8 cellular contexts compared by ENCODE assay signal in the genomic region with DNA sequence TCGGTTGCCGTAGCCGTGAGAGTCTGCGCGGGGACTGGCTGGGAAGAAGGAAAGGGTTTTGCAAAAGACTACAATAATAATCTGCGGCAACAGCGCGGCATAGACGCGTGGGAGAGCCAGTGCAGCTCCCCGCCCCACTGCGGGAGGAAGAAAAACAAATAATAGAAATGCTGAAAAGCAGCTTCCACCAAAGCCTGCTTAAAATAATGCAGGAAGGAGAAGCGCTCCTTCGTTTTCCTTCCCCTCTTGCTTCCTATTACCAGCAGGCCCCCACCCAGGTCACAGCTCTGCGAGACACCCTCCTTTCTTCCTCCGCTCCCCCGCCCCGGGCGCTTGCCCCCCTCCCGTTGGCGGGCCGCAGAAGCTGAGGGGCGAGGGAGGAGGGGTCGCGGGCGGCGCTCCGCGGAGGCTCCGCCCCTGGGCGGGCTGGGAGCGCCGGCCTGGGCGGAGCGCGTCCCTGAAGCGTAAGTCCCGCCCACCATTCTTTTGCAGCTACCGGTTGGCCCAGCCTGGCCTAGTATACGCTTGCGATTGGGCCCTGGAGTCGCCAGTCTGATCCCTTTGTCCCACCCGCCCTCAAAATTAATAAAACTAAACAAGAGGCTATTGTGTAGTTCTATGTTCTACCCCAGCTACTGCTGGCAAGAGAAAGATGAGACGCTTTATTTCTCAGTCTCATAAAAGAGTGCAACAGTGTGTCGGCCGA. TPM values are rescaled to one million over a fixed set of nuclear protein-coding genes. Genes with fewer than 3 reads are reported as not detected.
DNase-seq lines count a peak whose midpoint lies in the region; ATAC-seq, FAIRE-seq and TF ChIP-seq lines count a peak whose summit lies in the region.

No MANE protein-coding gene starts in this region.

- intact Hi-C loops in right cardiac atrium (cut with DNase I): no loop called here

- peaks cover 1% of the 10 kb centered on the region for H3K4me1 ChIP-seq in right cardiac atrium (ENCODE audit: control insufficient read depth, insufficient read depth, low read length)

- DNase-seq in GM12864 (ENCODE audit: low read depth): peak; percentile 34
- DNase-seq in NCI-H1105 (lab: John Stamatoyannopoulos, UW): peak; percentile 81
- peak; percentile 58 to 77 (median 68) for DNase-seq in T-helper 1 cell
- peak; percentile 1 to 93 (median 76) for DNase-seq in amygdala (lab: John Stamatoyannopoulos, UW)
- peak; percentile 86 to 93 (median 92) for DNase-seq in right cardiac atrium
- peak; percentile 93 for DNase-seq in putamen (ENCODE audit: low spot score)
- peak; percentile 77 for DNase-seq in urothelium cell line (ENCODE audit: low spot score)

- H3K9me3 ChIP-seq in right cardiac atrium (ENCODE audit: control insufficient read depth, low read length): no peaks in the 10 kb centered on the region

- TF ChIP-seq CTCF in GM12864 (IDR thresholded peaks at IDR 0.05; ENCODE audit: low read depth, low read length, missing control alignments): no peak

- no peak for FAIRE-seq in urothelium cell line (lab: Jason Lieb, UNC)

- H3K4me3 ChIP-seq in GM12864 (ENCODE audit: low read depth, low read length) (peak overlapping the region; percentile 66), right cardiac atrium (ENCODE audit: low read length) (peak overlapping the region; percentile 67)

- H3K27ac ChIP-seq in right cardiac atrium (ENCODE audit: low read length): peak overlapping the region; percentile 75

- ATAC-seq in HG02642 (IDR thresholded peaks at IDR 0.05; ENCODE audit: poor library complexity, unreplicated experiment): peak; percentile 95
- ATAC-seq in right cardiac atrium: peak; percentile 99

- under 1% methylated on average over 45 of the region's 46 CpGs for WGBS in right cardiac atrium

- H3K27me3 ChIP-seq in right cardiac atrium (ENCODE audit: control insufficient read depth, insufficient read depth): no peaks in the 10 kb centered on the region

RNA-seq across cellular contexts. Expression of a gene that starts 0.6 kb away (rescaled TPM):
- 10 to 100 TPM in 3 of 4 donors, 1 to 10 TPM in 1; 7.4 to 18.2 (median 13.5) TPM for total RNA-seq in right cardiac atrium
- 2.6 TPM for polyA plus RNA-seq in right cardiac atrium

Comparison
In these comparisons a context has a peak if more than half of its experiments do, and no peak if none do; other contexts are left out.
1. Peak in every context shown above with its lines: DNase-seq, ATAC-seq, H3K4me3 ChIP-seq and H3K27ac ChIP-seq.
2. DNase-seq: peak in every context shown above with its lines; median percentile 93 in putamen; 92 in right cardiac atrium; 81 in NCI-H1105; 77 in urothelium cell line; 76 in amygdala; 68 in T-helper 1 cell; 34 in GM12864.